9 cellular contexts compared by ENCODE assay signal in genomic region chr1:24111998-24112380, GRCh38. TPM values are rescaled to one million over a fixed set of nuclear protein-coding genes. Genes with fewer than 3 reads are reported as not detected.
A peak's percentile ranks its signal among the peaks of the same experiment; 100 is the strongest.
DNase-seq lines count a peak whose midpoint lies in the region; ATAC-seq and TF ChIP-seq lines count a peak whose summit lies in the region.
"Had no signal": no experiment of that assay in that cellular context is flagged by ENCODE, and none has a peak within 500 bp of the region (broad histone marks: within the 10 kb centered on the region; RNA-seq: fewer than 3 reads in every experiment).

Gene MYOM3, minus strand, starts transcription at chr1:24112135. Its CDS starts 3,499 bp downstream, at chr1:24108636.

- H3K36me3 Mint-ChIP-seq in T-helper 17 cell (ENCODE audit: low read depth), result peaks cover 3% of the 10 kb centered on the region
- no peaks in the 10 kb centered on the region for H3K36me3 Mint-ChIP-seq in T-helper 2 cell treated with Interferon-gamma antibody and Interleukin-4, amounts not matched to agents 5 μg/mL and 100 μg/mL, for 36 hours (ENCODE audit: low read depth)

- in situ Hi-C loops in KBM-7 (cut with MboI; ENCODE audit: low pct_unique_long_range_greater_than_20kb, low sequenced_read_pairs), result no loop called here

- peaks cover 19% of the 10 kb centered on the region for H3K4me1 Mint-ChIP-seq in T-helper 17 cell
- peaks cover 7% of the 10 kb centered on the region for H3K4me1 Mint-ChIP-seq in T-helper 2 cell treated with Interferon-gamma antibody and Interleukin-4, amounts not matched to agents 5 μg/mL and 100 μg/mL, for 36 hours (ENCODE audit: low read depth)

- CTCF ChIA-PET in GM10248 (lab: Yijun Ruan, JAX), result interaction anchor here (1.0 to 1.8 kb wide), 9 partner anchors 9 to 340 kb away, joined by 3 to 6 read pairs (median 4); no protein-coding TSS in a partner anchor

- TF ChIP-seq CTCF in left ventricle myocardium inferior (IDR thresholded peaks at IDR 0.05; ENCODE audit: borderline replicate concordance), result no peak
- TF ChIP-seq CTCF in GM10248 (IDR thresholded peaks at IDR 0.05; ENCODE audit: control extremely low read depth, extremely low read depth, low read depth, missing control alignments), result no peak

- H3K36me3 ChIP-seq in H7 (replicated peaks; ENCODE audit: control insufficient read depth, insufficient read depth, low read length), result no peaks in the 10 kb centered on the region
- peaks cover 12% of the 10 kb centered on the region for H3K36me3 ChIP-seq in left ventricle myocardium inferior
- H3K36me3 ChIP-seq in rectal smooth muscle tissue (ENCODE audit: control insufficient read depth, insufficient read depth, low read length), result no peaks in the 10 kb centered on the region

- POLR2A ChIA-PET in GM10248 (lab: Yijun Ruan, JAX), result no interaction called here

- H3K27ac Mint-ChIP-seq in T-helper 17 cell, result peak within 1 kb of the TSS; percentile 8
- no peak within 1 kb of the TSS for H3K27ac Mint-ChIP-seq in T-helper 2 cell treated with Interferon-gamma antibody and Interleukin-4, amounts not matched to agents 5 μg/mL and 100 μg/mL, for 36 hours

- peaks cover 39% of the 10 kb centered on the region for H3K27me3 Mint-ChIP-seq in T-helper 17 cell
- peaks cover 15% of the 10 kb centered on the region for H3K27me3 Mint-ChIP-seq in T-helper 2 cell treated with Interferon-gamma antibody and Interleukin-4, amounts not matched to agents 5 μg/mL and 100 μg/mL, for 36 hours (ENCODE audit: low read depth)

- H3K27me3 ChIP-seq in H7 (ENCODE audit: control insufficient read depth, insufficient read depth, low read length), result no peaks in the 10 kb centered on the region; the same call in 1 of the 2 replicates
- H3K27me3 ChIP-seq in left ventricle myocardium inferior (ENCODE audit: low read depth), result peaks cover 37% of the 10 kb centered on the region
- H3K27me3 ChIP-seq in rectal smooth muscle tissue (ENCODE audit: control insufficient read depth, insufficient read depth, low read length), result no peaks in the 10 kb centered on the region

- H3K27ac ChIP-seq in left ventricle myocardium inferior (replicated peaks), result peak within 1 kb of the TSS; percentile 96
- H3K27ac ChIP-seq in rectal smooth muscle tissue (ENCODE audit: low read depth, low read length), result no peak within 1 kb of the TSS

- DNase-seq in H7, result peak; percentile 73
- DNase-seq in T-helper 17 cell, result no peak
- DNase-seq in left ventricle myocardium inferior, result peak; percentile 74
- no peak for DNase-seq in T-helper 2 cell treated with Interferon-gamma antibody and Interleukin-4, amounts not matched to agents 5 μg/mL and 100 μg/mL, for 36 hours (ENCODE audit: low spot score)
- no peak for DNase-seq in GM10248 (ENCODE audit: extremely low spot score)
- DNase-seq in KBM-7, result no peak
- DNase-seq: NCI-H1694 treated with DMSO at 0.1 percent for 48 hours had no signal

- H3K4me1 ChIP-seq in left ventricle myocardium inferior (peaks cover 47% of the 10 kb centered on the region), rectal smooth muscle tissue (ENCODE audit: control insufficient read depth, insufficient read depth, low read length) (no peaks in the 10 kb centered on the region)

- H3K9me3 ChIP-seq in T-helper 17 cell (ENCODE audit: control insufficient read depth, low read length, poor library complexity, severe bottlenecking) (no peaks in the 10 kb centered on the region), left ventricle myocardium inferior (replicated peaks) (no peaks in the 10 kb centered on the region)

- H3K9ac ChIP-seq in rectal smooth muscle tissue (ENCODE audit: low read length), result no peak within 1 kb of the TSS

- ATAC-seq in T-helper 17 cell (no peak), HG02938 (IDR thresholded peaks at IDR 0.05; ENCODE audit: unreplicated experiment) (no peak)

- no peaks in the 10 kb centered on the region for H3K9me3 Mint-ChIP-seq in T-helper 2 cell treated with Interferon-gamma antibody and Interleukin-4, amounts not matched to agents 5 μg/mL and 100 μg/mL, for 36 hours

- intact Hi-C loops in left ventricle myocardium inferior (cut with micrococcal nuclease), result no loop called here

- peak within 1 kb of the TSS; percentile 67 for H3K4me3 Mint-ChIP-seq in T-helper 17 cell
- no peak within 1 kb of the TSS for H3K4me3 Mint-ChIP-seq in T-helper 2 cell treated with Interferon-gamma antibody and Interleukin-4, amounts not matched to agents 5 μg/mL and 100 μg/mL, for 36 hours

- H3K4me3 ChIP-seq in H7 (ENCODE audit: insufficient read depth, low read depth, low read length), result no peak within 1 kb of the TSS
- peak within 1 kb of the TSS; percentile 72 for H3K4me3 ChIP-seq in left ventricle myocardium inferior
- H3K4me3 ChIP-seq in rectal smooth muscle tissue (ENCODE audit: low read length), result peak within 1 kb of the TSS; percentile 40

RNA-seq across cellular contexts. Expression of gene MYOM3, which starts in this region (rescaled TPM):
- total RNA-seq in H7 (2014; rRNA removed; shearing (Covaris generic)), result 0.03 and 0.11 TPM in 2 replicates
- total RNA-seq in T-helper 17 cell (not detected), left ventricle myocardium inferior (440 TPM)

Comparison
In these comparisons a context has a peak if more than half of its experiments do, and no peak if none do; other contexts are left out.
1. RNA of gene MYOM3 (total RNA-seq): 440 TPM in left ventricle myocardium inferior (single experiment); 0.03 to 0.11 TPM in H7 and not detected in T-helper 17 cell; every median in the first group is over 100 times any median in the second.
2. Peak in DNase-seq in H7; RNA of the gene not detected or under 1 TPM.